ENCODE assay signal across 2 cellular contexts in genomic region chr20:36519012-36519719, GRCh38.
TF ChIP-seq lines count a peak whose summit lies in the region.

No MANE protein-coding gene starts in this region.

TF ChIP-seq in SK-N-SH, 30 proteins besides CTCF, POLR2A, EP300 and RAD21:
- no peak for TF ChIP-seq USF2 (IDR thresholded peaks at IDR 0.05; ENCODE audit: borderline replicate concordance, low read depth, low read length)
- TF ChIP-seq USF1 (IDR thresholded peaks at IDR 0.05; ENCODE audit: borderline replicate concordance, low read depth) = no peak
TF ChIP-seq in SK-N-SH: peak in this region for 0.

TF ChIP-seq in SK-N-SH treated with all-trans-retinoic acid at 6 μM for 48 hours, 23 proteins besides CTCF, POLR2A, EP300 and RAD21 (continued from another document):
- no peak for TF ChIP-seq CSRNP3 (CRISPR knock-in tag; IDR thresholded peaks at IDR 0.05)
TF ChIP-seq in SK-N-SH treated with all-trans-retinoic acid at 6 μM for 48 hours: peak in this region for 0.
